In genomic region chr3:4986175-4986610, GRCh38 we compare ENCODE assay signal across 8 cellular contexts. TPM values are rescaled to one million over a fixed set of nuclear protein-coding genes. Genes with fewer than 3 reads are reported as not detected.
DNase-seq lines count a peak whose midpoint lies in the region; ATAC-seq and TF ChIP-seq lines count a peak whose summit lies in the region.

No MANE protein-coding gene starts in this region.

- H3K4me1 ChIP-seq in BE2C, result peaks cover 6% of the 10 kb centered on the region

- H3K9me3 Mint-ChIP-seq in naive thymus-derived CD8-positive, alpha-beta T cell, result no peaks in the 10 kb centered on the region

- no peaks in the 10 kb centered on the region for H3K27me3 Mint-ChIP-seq in naive thymus-derived CD8-positive, alpha-beta T cell

- no peaks in the 10 kb centered on the region for H3K9me3 ChIP-seq in BE2C

- peak overlapping the region; percentile 88 to 93 for H3K27ac ChIP-seq in coronary artery

- peak overlapping the region in 9 of 10 donors; percentile 70 to 96 (median 83) for H3K27ac Mint-ChIP-seq in naive thymus-derived CD8-positive, alpha-beta T cell

- ATAC-seq in naive thymus-derived CD8-positive, alpha-beta T cell, result no peak
- ATAC-seq in GM21423 (IDR thresholded peaks at IDR 0.05; ENCODE audit: unreplicated experiment) (no peak), GM18505 (IDR thresholded peaks at IDR 0.05; ENCODE audit: unreplicated experiment) (no peak)

- TF ChIP-seq CTCF in BE2C (IDR thresholded peaks at IDR 0.05; ENCODE audit: low read depth, low read length), result no peak
- no peak for TF ChIP-seq CTCF in coronary artery (IDR thresholded peaks at IDR 0.05)

- peaks cover 19 to 76% (median 43%) of the 10 kb centered on the region in 4 donors for H3K4me1 Mint-ChIP-seq in naive thymus-derived CD8-positive, alpha-beta T cell

- POLR2A ChIA-PET in naive thymus-derived CD8-positive, alpha-beta T cell (lab: Charles Lee), result no interaction called here

- peak overlapping the region; percentile 48 to 87 (median 84) for H3K4me3 Mint-ChIP-seq in naive thymus-derived CD8-positive, alpha-beta T cell

- H3K36me3 ChIP-seq in BE2C, result no peaks in the 10 kb centered on the region

- no peaks in the 10 kb centered on the region for H3K27me3 ChIP-seq in BE2C

- peaks cover 0 to 20% (median 4%) of the 10 kb centered on the region in 3 donors for H3K36me3 Mint-ChIP-seq in naive thymus-derived CD8-positive, alpha-beta T cell

- DNase-seq in BE2C, result no peak
- DNase-seq in NCI-H226, result peak; percentile 55
- DNase-seq in coronary artery (ENCODE audit: low spot score), result no peak
- DNase-seq in naive thymus-derived CD8-positive, alpha-beta T cell, result no peak
- no peak for DNase-seq in NCI-H748 (lab: John Stamatoyannopoulos, UW; ENCODE audit: unreplicated experiment)
- no peak for DNase-seq in iPS-NIHi11 (ENCODE audit: low spot score)

- TF ChIP-seq POLR2A in GM18505 (IDR thresholded peaks at IDR 0.05; ENCODE audit: borderline replicate concordance, extremely low read depth, insufficient read depth, insufficient read length), result no peak

- H3K4me3 ChIP-seq in BE2C (ENCODE audit: low read depth, low read length) (peak overlapping the region; percentile 46), coronary artery (peak overlapping the region; percentile 67)

RNA-seq across cellular contexts. Expression of gene BHLHE40, which starts 7.0 kb away (rescaled TPM):
- polyA plus RNA-seq in BE2C (2012; ENCODE audit: insufficient read depth, insufficient read length, low read depth), result 21.8 TPM
- total RNA-seq in naive thymus-derived CD8-positive, alpha-beta T cell, result 1 to 10 TPM; 4.5 to 5.1 TPM
- polyA plus RNA-seq in naive thymus-derived CD8-positive, alpha-beta T cell, result 1 to 10 TPM; 1.1 to 10.0 (median 1.8) TPM
